Comparison of ENCODE assay signal across 20 cellular contexts in the genomic region with DNA sequence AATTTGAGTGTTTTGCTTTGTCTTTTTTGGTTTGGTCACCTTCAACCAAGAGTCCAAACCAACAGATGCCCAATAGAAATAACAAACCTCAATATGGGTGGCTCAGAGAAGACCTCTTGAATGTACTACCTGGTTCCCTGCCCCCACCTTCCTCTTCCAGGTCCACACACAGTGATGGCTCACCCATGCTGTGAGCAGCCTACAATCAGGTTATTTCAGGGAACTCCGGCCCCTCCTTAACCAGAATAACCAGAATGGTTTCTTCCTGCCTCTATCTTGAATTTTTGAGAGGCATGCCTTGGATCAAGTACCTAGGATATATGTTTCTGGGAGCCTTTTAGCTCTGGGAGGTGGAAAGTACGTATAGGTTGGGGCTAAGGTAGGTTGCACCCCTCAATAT.
A peak's percentile ranks its signal among the peaks of the same experiment; 100 is the strongest.
DNase-seq lines count a peak whose midpoint lies in the region; ATAC-seq and TF ChIP-seq lines count a peak whose summit lies in the region.
"Had no signal": no experiment of that assay in that cellular context is flagged by ENCODE, and none has a peak within 500 bp of the region (broad histone marks: within the 10 kb centered on the region; RNA-seq: fewer than 3 reads in every experiment).

No MANE protein-coding gene starts in this region.

- peak overlapping the region; percentile 34 for H3K9ac ChIP-seq in smooth muscle cell (ENCODE audit: low read depth)

- H3K27ac ChIP-seq in OCI-LY7 (ENCODE audit: low read depth, low read length, poor library complexity, severe bottlenecking) (peak overlapping the region; percentile 84), smooth muscle cell (ENCODE audit: low read depth) (peak overlapping the region; percentile 94)
- H3K27ac ChIP-seq: Peyer's patch had no signal

- H3K4me1 ChIP-seq in OCI-LY7 (ENCODE audit: insufficient read depth, low read length, poor library complexity, severe bottlenecking) (peaks cover 50% of the 10 kb centered on the region), smooth muscle cell (ENCODE audit: low read depth) (peaks cover 18% of the 10 kb centered on the region)
- H3K4me1 ChIP-seq: BE2C, Peyer's patch had no signal

- no peaks in the 10 kb centered on the region for H3K27me3 ChIP-seq in smooth muscle cell (ENCODE audit: low read depth)
- H3K27me3 ChIP-seq: Peyer's patch had no signal

- no TSS peak for BruUV-seq in OCI-LY7 (replicated peaks; lab: Mats Ljungman, UMichigan)

- H3K9me3 ChIP-seq in OCI-LY7 (ENCODE audit: low read length) (no peaks in the 10 kb centered on the region), smooth muscle cell (replicated peaks; ENCODE audit: low read depth) (no peaks in the 10 kb centered on the region)
- H3K9me3 ChIP-seq: BE2C, Peyer's patch had no signal

- no peaks in the 10 kb centered on the region for H3K9me2 ChIP-seq in OCI-LY7 (ENCODE audit: insufficient read depth, low read length)

- CTCF ChIA-PET in OCI-LY7 (lab: Charles Lee; ENCODE audit: unreplicated experiment): interaction anchor here (0.6 kb wide), 1 partner anchor 253 kb away, joined by 3 read pairs; no protein-coding TSS in a partner anchor

- H3K4me2 ChIP-seq in OCI-LY7 (ENCODE audit: low read length): peak overlapping the region; percentile 70
- peak overlapping the region; percentile 62 for H3K4me2 ChIP-seq in smooth muscle cell

- no peaks in the 10 kb centered on the region for H3K36me3 ChIP-seq in OCI-LY7 (ENCODE audit: insufficient read depth, low read length)
- no peaks in the 10 kb centered on the region for H3K36me3 ChIP-seq in smooth muscle cell (ENCODE audit: low read depth)
- H3K36me3 ChIP-seq: BE2C, Peyer's patch had no signal

- H4K20me1 ChIP-seq in OCI-LY7 (ENCODE audit: insufficient read depth, low read length) (no peaks in the 10 kb centered on the region), smooth muscle cell (ENCODE audit: low read depth) (no peaks in the 10 kb centered on the region)

- H2AFZ ChIP-seq in OCI-LY7 (ENCODE audit: low read length): peak overlapping the region; percentile 44; the same call in 1 of the 2 replicates
- no peak overlapping the region for H2AFZ ChIP-seq in smooth muscle cell (ENCODE audit: low read depth)

- TF ChIP-seq CTCF in OCI-LY7 (conservative IDR thresholded peaks at IDR 0.05; ENCODE audit: low read length): no peak
- TF ChIP-seq CTCF in smooth muscle cell (IDR thresholded peaks at IDR 0.05; ENCODE audit: borderline replicate concordance, insufficient read depth, poor library complexity, severe bottlenecking): no peak

- ATAC-seq in esophagus mucosa: peak; percentile 94
- ATAC-seq in GM18867 (IDR thresholded peaks at IDR 0.05; ENCODE audit: unreplicated experiment): no peak
- ATAC-seq in GM18861 (IDR thresholded peaks at IDR 0.05; ENCODE audit: unreplicated experiment): no peak
- ATAC-seq in HG03175 (IDR thresholded peaks at IDR 0.05; ENCODE audit: unreplicated experiment): no peak
- ATAC-seq: HCT116, Right ventricle myocardium inferior had no signal

- H3K79me2 ChIP-seq in OCI-LY7 (ENCODE audit: insufficient read depth, low read depth, low read length): no peaks in the 10 kb centered on the region
- no peaks in the 10 kb centered on the region for H3K79me2 ChIP-seq in smooth muscle cell (ENCODE audit: low read depth)

- POLR2A ChIA-PET in OCI-LY7 (lab: Charles Lee): interaction anchor here (0.5 to 1.6 kb wide), 11 partner anchors 13 to 1120 kb away, joined by 3 to 5 read pairs (median 3); no protein-coding TSS in a partner anchor

- DNase-seq in LoVo (ENCODE audit: low spot score) (peak; percentile 24), OCI-LY7 (ENCODE audit: low spot score) (no peak), smooth muscle cell (lab: John Stamatoyannopoulos, UW; ENCODE audit: unreplicated experiment) (no peak)
- DNase-seq: BE2C; CD4-positive, alpha-beta T cell; DMS79 treated with DMSO at 0.1 percent for 48 hours; GM23248; KBM-7; NCI-H1048; NCI-H1694; NCI-H2107; NCI-H226; NCI-H526 treated with DMSO at 0.1 percent for 48 hours; Peyer's patch had no signal

- H3K4me3 ChIP-seq in OCI-LY7 (ENCODE audit: low read depth, low read length, poor library complexity, severe bottlenecking) (no peak overlapping the region), smooth muscle cell (no peak overlapping the region)
- H3K4me3 ChIP-seq: GM23248, Peyer's patch had no signal

- intact Hi-C loops in OCI-LY7 (cut with micrococcal nuclease; ENCODE audit: unreplicated experiment): loop anchor here (5.0 kb wide), 1 partner anchor 118 kb away; no protein-coding TSS in a partner anchor

- 83% methylated on average over 2 of the region's 2 CpGs for WGBS in smooth muscle cell (ENCODE audit: low lambda C conversion rate)

- peaks cover 16% of the 10 kb centered on the region for H3F3A ChIP-seq in smooth muscle cell (ENCODE audit: low read depth)
